ENCODE assay signal across 9 cellular contexts in genomic region chr18:74836296-74837139, GRCh38.
DNase-seq lines count a peak whose midpoint lies in the region; ATAC-seq and TF ChIP-seq lines count a peak whose summit lies in the region.
"Had no signal": no experiment of that assay in that cellular context is flagged by ENCODE, and none has a peak within 500 bp of the region (broad histone marks: within the 10 kb centered on the region; RNA-seq: fewer than 3 reads in every experiment).

No MANE protein-coding gene starts in this region.

- H3K27ac Mint-ChIP-seq in MCF 10A (ENCODE audit: low read depth, unreplicated experiment) = peak overlapping the region; percentile 50

- no peak overlapping the region for H3K4me3 Mint-ChIP-seq in MCF 10A (ENCODE audit: unreplicated experiment)

- POLR2A ChIA-PET in MCF 10A (lab: Yijun Ruan, JAX) = interaction anchor here (0.7 kb wide), 1 partner anchor 349 kb away, joined by 3 read pairs; no protein-coding TSS in a partner anchor

- BruUV-seq in MCF 10A (replicated peaks; lab: Mats Ljungman, UMichigan) = no TSS peak

- no peak overlapping the region for H3K27ac ChIP-seq in breast epithelium
- no peak overlapping the region for H3K27ac ChIP-seq in cardiac muscle cell
- H3K27ac ChIP-seq in upper lobe of right lung = no peak overlapping the region
- H3K27ac ChIP-seq in effector memory CD4-positive, alpha-beta T cell (ENCODE audit: insufficient read depth, low read length, poor library complexity, severe bottlenecking) = no peak overlapping the region
- H3K27ac ChIP-seq: body of pancreas had no signal

- no peaks in the 10 kb centered on the region for H3K9me3 Mint-ChIP-seq in MCF 10A (ENCODE audit: unreplicated experiment)

- H3K4me1 Mint-ChIP-seq in MCF 10A (ENCODE audit: insufficient read depth, unreplicated experiment) = peaks cover 32% of the 10 kb centered on the region

- H3K9me3 ChIP-seq in breast epithelium = no peaks in the 10 kb centered on the region
- no peaks in the 10 kb centered on the region for H3K9me3 ChIP-seq in cardiac muscle cell (ENCODE audit: low read depth)
- H3K9me3 ChIP-seq in upper lobe of right lung = no peaks in the 10 kb centered on the region
- no peaks in the 10 kb centered on the region for H3K9me3 ChIP-seq in effector memory CD4-positive, alpha-beta T cell (ENCODE audit: control insufficient read depth, low read length)
- H3K9me3 ChIP-seq: body of pancreas had no signal

- H3K36me3 Mint-ChIP-seq in MCF 10A (ENCODE audit: insufficient read depth, unreplicated experiment) = peaks cover under 1% of the 10 kb centered on the region

- H3K36me3 ChIP-seq in breast epithelium (no peaks in the 10 kb centered on the region), cardiac muscle cell (no peaks in the 10 kb centered on the region), upper lobe of right lung (no peaks in the 10 kb centered on the region)
- no peaks in the 10 kb centered on the region for H3K36me3 ChIP-seq in effector memory CD4-positive, alpha-beta T cell (ENCODE audit: control insufficient read depth, insufficient read depth, low read length)

- H3K27me3 ChIP-seq in breast epithelium (no peaks in the 10 kb centered on the region), cardiac muscle cell (no peaks in the 10 kb centered on the region), upper lobe of right lung (no peaks in the 10 kb centered on the region)
- no peaks in the 10 kb centered on the region for H3K27me3 ChIP-seq in effector memory CD4-positive, alpha-beta T cell (replicated peaks; ENCODE audit: control insufficient read depth, insufficient read depth, low read length, poor library complexity, severe bottlenecking)
- H3K27me3 ChIP-seq: body of pancreas had no signal

- DNase-seq in MCF 10A (ENCODE audit: unreplicated experiment) (peak; percentile 53), breast epithelium (ENCODE audit: low spot score in 2 of 2) (no peak), RPMI8226 (peak; percentile 24), cardiac muscle cell (ENCODE audit: low read depth in 1 of 2, low spot score in 1 of 2) (peak; percentile 25 to 55), upper lobe of right lung (no peak)
- no peak for DNase-seq in effector memory CD4-positive, alpha-beta T cell

- no peaks in the 10 kb centered on the region for H3K27me3 Mint-ChIP-seq in MCF 10A (ENCODE audit: insufficient read depth, unreplicated experiment)

- intact Hi-C loops in MCF 10A (cut with micrococcal nuclease) = no loop called here
- intact Hi-C loops in breast epithelium (cut with DNase I; ENCODE audit: low total_unique reads) = loop anchor here (10.0 kb wide), 1 partner anchor 988 kb away; no protein-coding TSS in a partner anchor
- intact Hi-C loops in upper lobe of right lung (cut with DNase I) = no loop called here

- ATAC-seq in upper lobe of right lung (peak; percentile 39), GM19328 (IDR thresholded peaks at IDR 0.05; ENCODE audit: unreplicated experiment) (no peak), GM21381 (IDR thresholded peaks at IDR 0.05; ENCODE audit: unreplicated experiment) (no peak)
- ATAC-seq: body of pancreas had no signal

- CTCF ChIA-PET in MCF 10A (lab: Yijun Ruan, JAX) = interaction anchor here (0.7 kb wide), 1 partner anchor 1451 kb away, joined by 4 read pairs; no protein-coding TSS in a partner anchor

- no peak for TF ChIP-seq POLR2A in breast epithelium (IDR thresholded peaks at IDR 0.05)

- H3K4me1 ChIP-seq in breast epithelium (no peaks in the 10 kb centered on the region), cardiac muscle cell (ENCODE audit: low read depth) (no peaks in the 10 kb centered on the region), upper lobe of right lung (no peaks in the 10 kb centered on the region)
- H3K4me1 ChIP-seq in effector memory CD4-positive, alpha-beta T cell (ENCODE audit: control insufficient read depth, insufficient read depth, low read length, poor library complexity, severe bottlenecking) = peaks cover 2% of the 10 kb centered on the region
- H3K4me1 ChIP-seq: body of pancreas had no signal

- H3K4me3 ChIP-seq in breast epithelium (no peak overlapping the region), cardiac muscle cell (no peak overlapping the region), upper lobe of right lung (no peak overlapping the region)
- no peak overlapping the region for H3K4me3 ChIP-seq in effector memory CD4-positive, alpha-beta T cell (ENCODE audit: insufficient read depth, low read depth, low read length, poor library complexity, severe bottlenecking)
- H3K4me3 ChIP-seq: body of pancreas had no signal

- TF ChIP-seq CTCF in MCF 10A (IDR thresholded peaks at IDR 0.05; ENCODE audit: unreplicated experiment) = no peak
- TF ChIP-seq CTCF in breast epithelium (IDR thresholded peaks at IDR 0.05) = no peak
- no peak for TF ChIP-seq CTCF in cardiac muscle cell (IDR thresholded peaks at IDR 0.05; ENCODE audit: low read depth, low read length)
- no peak for TF ChIP-seq CTCF in upper lobe of right lung (IDR thresholded peaks at IDR 0.05)

Comparison
In these comparisons a context has a peak if more than half of its experiments do, and no peak if none do; other contexts are left out.
1. DNase-seq: peak in MCF 10A (single experiment), RPMI8226 (single experiment) and cardiac muscle cell (2 of 2); none in breast epithelium (0 of 2), upper lobe of right lung (single experiment) and effector memory CD4-positive, alpha-beta T cell (0 of 3).